ENCODE assay signal across 8 cellular contexts in the genomic region with DNA sequence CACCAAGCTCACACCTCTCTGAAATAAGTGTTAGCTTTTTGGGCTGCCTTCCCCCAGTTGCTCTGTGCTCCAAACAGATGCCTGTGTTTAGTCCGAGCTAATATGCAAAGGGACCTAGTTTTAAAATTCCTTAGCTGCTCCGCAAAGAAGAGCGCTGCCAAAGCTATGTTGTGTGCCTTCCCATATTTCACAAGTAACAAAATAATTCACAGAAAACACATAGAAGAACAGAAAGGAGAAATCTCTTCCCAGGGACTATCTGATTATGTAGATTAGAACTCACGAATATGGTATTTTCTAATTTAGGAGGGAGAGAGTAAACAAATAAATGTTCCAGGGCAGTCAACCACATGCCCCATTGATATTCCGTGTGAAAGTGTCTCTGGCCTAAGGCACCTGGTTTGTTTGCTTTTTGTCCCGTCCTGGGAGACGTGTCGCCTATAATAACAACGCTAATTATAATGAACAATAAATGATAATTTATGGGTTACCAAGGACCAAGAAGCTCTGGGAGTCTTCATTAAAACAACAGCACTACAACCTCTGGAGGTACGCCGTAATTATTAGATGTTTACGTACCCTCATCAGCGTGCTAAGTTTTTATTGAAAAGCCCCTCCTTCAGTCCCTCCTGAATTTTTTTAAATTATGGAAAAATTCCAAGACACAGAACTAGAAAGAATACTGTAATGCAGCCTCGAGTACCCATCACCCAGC. TPM values are rescaled to one million over a fixed set of nuclear protein-coding genes. Genes with fewer than 3 reads are reported as not detected.
A peak's percentile ranks its signal among the peaks of the same experiment; 100 is the strongest.
DNase-seq lines count a peak whose midpoint lies in the region; ATAC-seq and TF ChIP-seq lines count a peak whose summit lies in the region.

No MANE protein-coding gene starts in this region.

- peak overlapping the region; percentile 64 for H3K9ac ChIP-seq in ES-I3 (ENCODE audit: low read depth, low read length)

- no peak overlapping the region for H3K27ac ChIP-seq in effector memory CD4-positive, alpha-beta T cell (ENCODE audit: insufficient read depth, low read length, poor library complexity, severe bottlenecking)
- H3K27ac ChIP-seq in ovary = no peak overlapping the region

- H3K9me3 ChIP-seq in ES-I3 (ENCODE audit: control insufficient read depth, insufficient read depth, low read length) (no peaks in the 10 kb centered on the region), ovary (no peaks in the 10 kb centered on the region)
- no peaks in the 10 kb centered on the region for H3K9me3 ChIP-seq in effector memory CD4-positive, alpha-beta T cell (ENCODE audit: control insufficient read depth, low read length)

- H3K27me3 ChIP-seq in effector memory CD4-positive, alpha-beta T cell (replicated peaks; ENCODE audit: control insufficient read depth, insufficient read depth, low read length, poor library complexity, severe bottlenecking) = no peaks in the 10 kb centered on the region
- no peaks in the 10 kb centered on the region for H3K27me3 ChIP-seq in ovary

- DNase-seq in NCI-H526 (lab: John Stamatoyannopoulos, UW) (peak; percentile 61 to 64), ovary (no peak), cortex of kidney (lab: John Stamatoyannopoulos, UW) (no peak)
- no peak for DNase-seq in effector memory CD4-positive, alpha-beta T cell
- no peak for DNase-seq in stimulated activated CD4-positive, alpha-beta T cell treated with anti-CD3 and anti-CD28 coated beads, Interleukin-4, amount 100 ng/mL, for 4 hours
- DNase-seq in stimulated activated CD8-positive, alpha-beta memory T cell treated with anti-CD3 and anti-CD28 coated beads, Interleukin-4, amount 100 ng/mL, for 48 hours = no peak

- peak overlapping the region; percentile 100 for H3K4me3 ChIP-seq in effector memory CD4-positive, alpha-beta T cell (ENCODE audit: insufficient read depth, low read depth, low read length, poor library complexity, severe bottlenecking)
- H3K4me3 ChIP-seq in ovary = peak overlapping the region; percentile 74

- TF ChIP-seq CTCF in ovary (IDR thresholded peaks at IDR 0.05) = no peak

- 12 to 18% (median 15%) methylated on average over 14 of the region's 14 CpGs for whole genome bisulfite sequencing in ovary, 3 donors

- H3K4me1 ChIP-seq in ES-I3 (ENCODE audit: insufficient read depth, low read length) (no peaks in the 10 kb centered on the region), ovary (ENCODE audit: insufficient read depth) (no peaks in the 10 kb centered on the region)
- H3K4me1 ChIP-seq in effector memory CD4-positive, alpha-beta T cell (ENCODE audit: control insufficient read depth, insufficient read depth, low read length, poor library complexity, severe bottlenecking) = no peaks in the 10 kb centered on the region

- TF ChIP-seq POLR2A in ovary (IDR thresholded peaks at IDR 0.05) = no peak

- no peak for ATAC-seq in GM21360 (IDR thresholded peaks at IDR 0.05; ENCODE audit: unreplicated experiment)

- no peak for TF ChIP-seq EP300 in ovary (IDR thresholded peaks at IDR 0.05)

- intact Hi-C loops in ovary (cut with DNase I) = loop anchor here in 2 of 4 donors (1.0 to 5.0 kb wide), 3 partner anchors 78 to 208 kb away; partner anchors contain the start of genes CCNI (in 2 of the 2) and SEPTIN11 (in 1 of the 2)

- H3K36me3 ChIP-seq in ES-I3 (ENCODE audit: insufficient read depth, low read length) = peaks cover 3% of the 10 kb centered on the region
- no peaks in the 10 kb centered on the region for H3K36me3 ChIP-seq in effector memory CD4-positive, alpha-beta T cell (ENCODE audit: control insufficient read depth, insufficient read depth, low read length)
- H3K36me3 ChIP-seq in ovary = no peaks in the 10 kb centered on the region

RNA-seq across cellular contexts. Expression of gene CCNG2, which starts 1.2 kb away (rescaled TPM):
- total RNA-seq in ovary = 10 to 100 TPM in 6 of 7 donors, 1 to 10 TPM in 1; 9.9 to 39.0 (median 19.7) TPM
- polyA plus RNA-seq in ovary = 10 to 100 TPM; 29.7 to 44.9 TPM

Comparison
In these comparisons a context has a peak if more than half of its experiments do, and no peak if none do; other contexts are left out.
1. DNase-seq: peak in NCI-H526 (2 of 2); none in effector memory CD4-positive, alpha-beta T cell (0 of 3), ovary (0 of 5), stimulated activated CD4-positive, alpha-beta T cell treated with anti-CD3 and anti-CD28 coated beads, Interleukin-4, amount 100 ng/mL, for 4 hours (0 of 2), cortex of kidney (single experiment) and stimulated activated CD8-positive, alpha-beta memory T cell treated with anti-CD3 and anti-CD28 coated beads, Interleukin-4, amount 100 ng/mL, for 48 hours (single experiment).